In the genomic region with DNA sequence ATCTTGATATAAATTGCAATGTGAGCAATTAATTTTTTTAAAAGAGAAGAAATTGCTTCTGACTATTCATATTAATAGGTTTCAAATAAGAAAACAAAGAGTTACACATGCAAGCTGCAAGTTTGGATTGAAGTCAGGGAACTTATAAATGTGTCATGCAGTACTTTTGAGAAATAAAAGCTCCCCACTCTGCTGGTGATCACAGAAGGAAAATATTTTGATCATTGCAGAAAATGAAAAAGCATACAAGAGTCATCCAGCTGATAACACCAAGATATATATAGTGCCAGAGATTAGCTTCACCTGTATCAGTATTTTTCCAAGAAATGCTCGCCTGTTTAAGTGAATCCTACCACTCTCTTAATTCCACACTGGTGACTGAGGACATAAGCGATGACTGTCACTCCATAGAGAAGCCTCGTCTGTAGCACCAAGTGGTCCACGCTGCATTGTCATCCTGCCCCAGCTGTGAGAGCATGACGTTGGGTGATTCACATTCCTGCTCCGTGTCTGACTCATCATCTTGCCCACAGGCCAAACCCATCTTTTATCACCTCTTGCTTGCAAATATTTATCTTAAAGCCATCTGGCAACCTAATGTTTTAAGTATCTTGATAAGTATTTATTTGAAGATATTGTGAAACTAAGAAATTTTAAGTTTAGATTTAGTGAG, we compare ENCODE assay signal across 11 cellular contexts.
A peak's percentile ranks its signal among the peaks of the same experiment; 100 is the strongest.
DNase-seq lines count a peak whose midpoint lies in the region; ATAC-seq, FAIRE-seq and TF ChIP-seq lines count a peak whose summit lies in the region.
"Had no signal": no experiment of that assay in that cellular context is flagged by ENCODE, and none has a peak within 500 bp of the region (broad histone marks: within the 10 kb centered on the region; RNA-seq: fewer than 3 reads in every experiment).

No MANE protein-coding gene starts in this region.

- H3K27ac Mint-ChIP-seq in activated CD4-positive, alpha-beta memory T cell treated with anti-CD3 and anti-CD28 coated beads, Interleukin-2, amount 10 ng/mL, durations not matched to agents 7 days and 5 days, result no peak overlapping the region
- H3K27ac Mint-ChIP-seq: CD4-positive, CD25-positive, alpha-beta regulatory T cell; T-helper 17 cell had no signal

- TF ChIP-seq CTCF in left ventricle myocardium inferior (IDR thresholded peaks at IDR 0.05; ENCODE audit: borderline replicate concordance) (no peak), fibroblast of the aortic adventitia (IDR thresholded peaks at IDR 0.05; ENCODE audit: insufficient read depth, low read length) (no peak), GM10266 (IDR thresholded peaks at IDR 0.05; ENCODE audit: control insufficient read depth, insufficient read depth, low read depth, missing control alignments) (no peak)

- H3K36me3 Mint-ChIP-seq in activated CD4-positive, alpha-beta memory T cell treated with anti-CD3 and anti-CD28 coated beads, Interleukin-2, amount 10 ng/mL, durations not matched to agents 7 days and 5 days (ENCODE audit: low read depth), result no peaks in the 10 kb centered on the region
- H3K36me3 Mint-ChIP-seq: CD4-positive, CD25-positive, alpha-beta regulatory T cell had no signal

- no peaks in the 10 kb centered on the region for H3K4me1 Mint-ChIP-seq in activated CD4-positive, alpha-beta memory T cell treated with anti-CD3 and anti-CD28 coated beads, Interleukin-2, amount 10 ng/mL, durations not matched to agents 7 days and 5 days
- H3K4me1 Mint-ChIP-seq: CD4-positive, CD25-positive, alpha-beta regulatory T cell; T-helper 17 cell had no signal

- peak in 1 of 2 donors; percentile 99 for ATAC-seq in left cardiac atrium
- ATAC-seq in HG02840 (IDR thresholded peaks at IDR 0.05; ENCODE audit: low FRiP score, unreplicated experiment), result no peak
- ATAC-seq: T-helper 17 cell had no signal

- H3K27me3 ChIP-seq in left ventricle myocardium inferior (ENCODE audit: low read depth), result no peaks in the 10 kb centered on the region

- POLR2A ChIA-PET in activated CD4-positive, alpha-beta memory T cell treated with anti-CD3 and anti-CD28 coated beads, Interleukin-2, amount 10 ng/mL, durations not matched to agents 7 days and 5 days (lab: Charles Lee), result no interaction called here

- H3K27me3 Mint-ChIP-seq in activated CD4-positive, alpha-beta memory T cell treated with anti-CD3 and anti-CD28 coated beads, Interleukin-2, amount 10 ng/mL, durations not matched to agents 7 days and 5 days, result no peaks in the 10 kb centered on the region
- H3K27me3 Mint-ChIP-seq: CD4-positive, CD25-positive, alpha-beta regulatory T cell; T-helper 17 cell had no signal

- H3K4me3 Mint-ChIP-seq in activated CD4-positive, alpha-beta memory T cell treated with anti-CD3 and anti-CD28 coated beads, Interleukin-2, amount 10 ng/mL, durations not matched to agents 7 days and 5 days, result no peak overlapping the region
- H3K4me3 Mint-ChIP-seq: CD4-positive, CD25-positive, alpha-beta regulatory T cell; T-helper 17 cell had no signal

- no peak overlapping the region for H3K27ac ChIP-seq in left ventricle myocardium inferior (replicated peaks)

- intact Hi-C loops in left cardiac atrium (cut with DNase I), result loop anchor here in 1 of 2 donors (10.0 kb wide), 1 partner anchor 311 kb away; a partner anchor contains a TSS
- intact Hi-C loops in left ventricle myocardium inferior (cut with micrococcal nuclease), result no loop called here

- H3K4me3 ChIP-seq in left ventricle myocardium inferior, result no peak overlapping the region
- H3K4me3 ChIP-seq in fibroblast of the aortic adventitia (ENCODE audit: low read depth, low read length), result peak overlapping the region; percentile 5

- no peaks in the 10 kb centered on the region for H3K4me1 ChIP-seq in left ventricle myocardium inferior

- FAIRE-seq in urothelium cell line (lab: Jason Lieb, UNC), result peak; percentile 35

- CTCF ChIA-PET in activated CD4-positive, alpha-beta memory T cell treated with anti-CD3 and anti-CD28 coated beads, Interleukin-2, amount 10 ng/mL, durations not matched to agents 7 days and 5 days (lab: Charles Lee), result no interaction called here

- H3K9me3 Mint-ChIP-seq in activated CD4-positive, alpha-beta memory T cell treated with anti-CD3 and anti-CD28 coated beads, Interleukin-2, amount 10 ng/mL, durations not matched to agents 7 days and 5 days, result no peaks in the 10 kb centered on the region

- no peaks in the 10 kb centered on the region for H3K9me3 ChIP-seq in left ventricle myocardium inferior (replicated peaks)

- peak; percentile 45 for DNase-seq in left cardiac atrium
- no peak for DNase-seq in left ventricle myocardium inferior
- DNase-seq in RKO (ENCODE audit: low spot score), result peak; percentile 88
- DNase-seq in fibroblast of the aortic adventitia (ENCODE audit: low read depth), result peak; percentile 90
- DNase-seq in urothelium cell line (ENCODE audit: low spot score), result peak; percentile 67
- DNase-seq in activated CD4-positive, alpha-beta memory T cell treated with anti-CD3 and anti-CD28 coated beads, Interleukin-2, amount 10 ng/mL, durations not matched to agents 7 days and 5 days, result no peak
- no peak for DNase-seq in GM10266 (ENCODE audit: extremely low spot score)
- DNase-seq: CD4-positive, CD25-positive, alpha-beta regulatory T cell; stimulated activated CD4-positive, alpha-beta T cell treated with anti-CD3 and anti-CD28 coated beads, Interleukin-15, amount 100 ng/mL, for 24 hours; T-helper 17 cell had no signal

- no peaks in the 10 kb centered on the region for H3K36me3 ChIP-seq in left ventricle myocardium inferior

Comparison
In these comparisons a context has a peak if more than half of its experiments do, and no peak if none do; other contexts are left out.
1. DNase-seq: peak in left cardiac atrium (single experiment), RKO (single experiment), fibroblast of the aortic adventitia (single experiment) and urothelium cell line (single experiment); none in left ventricle myocardium inferior (single experiment), activated CD4-positive, alpha-beta memory T cell treated with anti-CD3 and anti-CD28 coated beads, Interleukin-2, amount 10 ng/mL, durations not matched to agents 7 days and 5 days (single experiment) and GM10266 (single experiment).